8 cellular contexts compared by ENCODE assay signal in genomic region chr17:34981538-34982241, GRCh38. TPM values are rescaled to one million over a fixed set of nuclear protein-coding genes. Genes with fewer than 3 reads are reported as not detected.
DNase-seq lines count a peak whose midpoint lies in the region; ATAC-seq and TF ChIP-seq lines count a peak whose summit lies in the region.

No MANE protein-coding gene starts in this region.

- peaks cover 56 to 60% (median 58%) of the 10 kb centered on the region in 3 donors for H3K4me1 Mint-ChIP-seq in T-cell

- TF ChIP-seq CTCF in 22Rv1 (IDR thresholded peaks at IDR 0.05) (no peak), GM12864 (IDR thresholded peaks at IDR 0.05; ENCODE audit: low read depth, low read length, missing control alignments) (no peak), fibroblast of pulmonary artery (IDR thresholded peaks at IDR 0.05; ENCODE audit: low read length, missing control alignments) (no peak), gastrocnemius medialis (IDR thresholded peaks at IDR 0.05 in 4 of 5, conservative IDR thresholded peaks at IDR 0.05 in 1 of 5) (no peak)

- H3K27ac ChIP-seq in 22Rv1 (peak overlapping the region; percentile 79), gastrocnemius medialis (peak overlapping the region; percentile 92 to 98 (median 96))

- H3K27ac Mint-ChIP-seq in T-cell, result peak overlapping the region; percentile 92 to 93

- peaks cover 0 to 20% of the 10 kb centered on the region in 2 donors for H3K36me3 ChIP-seq in gastrocnemius medialis

- peak overlapping the region; percentile 79 for H3K4me3 ChIP-seq in GM12864 (ENCODE audit: low read depth, low read length)
- peak overlapping the region; percentile 79 for H3K4me3 ChIP-seq in fibroblast of pulmonary artery (replicated peaks; ENCODE audit: low read depth, low read length)
- peak overlapping the region; percentile 81 to 99 (median 86) for H3K4me3 ChIP-seq in gastrocnemius medialis

- ATAC-seq in T-cell (replicated peaks in 1 of 4) (no peak), gastrocnemius medialis (no peak), HG03039 (IDR thresholded peaks at IDR 0.05; ENCODE audit: unreplicated experiment) (no peak), GM18867 (IDR thresholded peaks at IDR 0.05; ENCODE audit: unreplicated experiment) (no peak)

- H3K9me3 ChIP-seq in gastrocnemius medialis, result no peaks in the 10 kb centered on the region

- no peak for TF ChIP-seq POLR2A in gastrocnemius medialis (IDR thresholded peaks at IDR 0.05)

- intact Hi-C loops in gastrocnemius medialis (cut with DNase I; ENCODE audit: low total_unique reads), result loop anchor here (2.0 to 10.0 kb wide), 5 partner anchors 31 to 263 kb away; partner anchors contain the start of genes RFFL, SLFN5 and UNC45B

- peak overlapping the region; percentile 79 to 93 (median 92) for H3K4me3 Mint-ChIP-seq in T-cell

- CTCF ChIA-PET in T-cell (lab: Charles Lee), result interaction anchor here (0.6 to 2.4 kb wide), 6 partner anchors 18 to 439 kb away, joined by 3 to 10 read pairs (median 3); partner anchors contain the start of genes RAD51D (in 1 of the 2) and RFFL (in 1 of the 2)

- no peaks in the 10 kb centered on the region for H3K27me3 ChIP-seq in gastrocnemius medialis

- H3K9me3 Mint-ChIP-seq in T-cell, result no peaks in the 10 kb centered on the region

- H3K36me3 Mint-ChIP-seq in T-cell, result peaks cover 24% of the 10 kb centered on the region

- H3K4me1 ChIP-seq in gastrocnemius medialis, result peaks cover 16 to 30% of the 10 kb centered on the region in 2 donors

- DNase-seq in GM12864 (ENCODE audit: low read depth) (no peak), T-cell (no peak), fibroblast of pulmonary artery (ENCODE audit: low read depth) (peak; percentile 23), gastrocnemius medialis (no peak), iPS-NIHi7 (ENCODE audit: extremely low spot score) (no peak)

- POLR2A ChIA-PET in T-cell (lab: Charles Lee), result interaction anchor here (0.5 to 1.4 kb wide), 8 partner anchors 15 to 159 kb away, joined by 3 to 8 read pairs (median 3); partner anchors contain the start of genes CCT6B (in 1 of the 2) and ZNF830 (in 1 of the 2)

- H3K27me3 Mint-ChIP-seq in T-cell, result no peaks in the 10 kb centered on the region

- in situ Hi-C loops in gastrocnemius medialis (cut with MboI; ENCODE audit: low sequenced_read_pairs in 4 of 4), result loop anchor here in 3 of 4 donors (25.0 kb wide), 2 partner anchors 106 to 581 kb away; partner anchors contain the start of gene SLFN14 (in 2 of the 3)

RNA-seq across cellular contexts. Expression of gene LIG3, which starts 1.4 kb away (rescaled TPM):
- total RNA-seq in T-cell (10 to 100 TPM; 42.7 to 52.7 (median 49.8) TPM), gastrocnemius medialis (10 to 100 TPM; 16.9 to 25.4 (median 21.5) TPM)

RNA-seq across cellular contexts. Expression of gene ZNF830, which starts 20.4 kb away (rescaled TPM):
- total RNA-seq in T-cell (10 to 100 TPM; 35.4 to 42.3 (median 38.0) TPM), gastrocnemius medialis (10 to 100 TPM in 1 of 4 donors, 1 to 10 TPM in 3; 6.0 to 11.0 (median 7.2) TPM)

RNA-seq across cellular contexts. Expression of gene CCT6B, which starts 20.4 kb away (rescaled TPM):
- total RNA-seq in T-cell (1 to 10 TPM; 1.3 to 3.2 (median 2.4) TPM), gastrocnemius medialis (1 to 10 TPM; 1.4 to 5.4 (median 2.8) TPM)
